Comparison of ENCODE assay signal across 1 cellular context in genomic region chr4:1964443-1964842, GRCh38.
TF ChIP-seq lines count a peak whose summit lies in the region.

No MANE protein-coding gene starts in this region.

TF ChIP-seq in H1, 55 proteins besides CTCF, POLR2A, EP300 and RAD21:
- no peak for TF ChIP-seq ASH2L (IDR thresholded peaks at IDR 0.05; ENCODE audit: low read length)
- TF ChIP-seq BACH1 (IDR thresholded peaks at IDR 0.05; ENCODE audit: low read length) = no peak
- TF ChIP-seq FOSL1 (IDR thresholded peaks at IDR 0.05; ENCODE audit: insufficient read depth, low read depth, low read length) = no peak
- no peak for TF ChIP-seq RFX5 (IDR thresholded peaks at IDR 0.05; ENCODE audit: borderline replicate concordance, low read depth, low read length)
- TF ChIP-seq MAFK (IDR thresholded peaks at IDR 0.05; ENCODE audit: low read depth, low read length) = no peak
- TF ChIP-seq KDM1A (IDR thresholded peaks at IDR 0.05; ENCODE audit: borderline replicate concordance, low read length) = no peak
- no peak for TF ChIP-seq TBP (IDR thresholded peaks at IDR 0.05; ENCODE audit: low read depth, low read length)
- no peak for TF ChIP-seq SUZ12 (IDR thresholded peaks at IDR 0.05; ENCODE audit: low read length)
- TF ChIP-seq ZNF274 (IDR thresholded peaks at IDR 0.05; ENCODE audit: borderline replicate concordance, extremely low read depth, low read length) = no peak
- no peak for TF ChIP-seq SIX5 (IDR thresholded peaks at IDR 0.05; ENCODE audit: low read depth, low read length)
- TF ChIP-seq CTBP2 (IDR thresholded peaks at IDR 0.05; ENCODE audit: borderline replicate concordance, insufficient read depth, insufficient read length, low read length) = no peak
- no peak for TF ChIP-seq JUN (IDR thresholded peaks at IDR 0.05; ENCODE audit: low read depth, low read length)
- TF ChIP-seq EZH2 (IDR thresholded peaks at IDR 0.05; ENCODE audit: low read depth, low read length, severe bottlenecking) = no peak
- no peak for TF ChIP-seq CREB1 (IDR thresholded peaks at IDR 0.05)
- TF ChIP-seq CBX8 (IDR thresholded peaks at IDR 0.05; ENCODE audit: borderline replicate concordance, low read depth, low read length) = no peak
- no peak for TF ChIP-seq TEAD4 (IDR thresholded peaks at IDR 0.05; ENCODE audit: low read depth, low read length)
- TF ChIP-seq JUND (IDR thresholded peaks at IDR 0.05; ENCODE audit: low read length) = no peak
- no peak for TF ChIP-seq HDAC6 (IDR thresholded peaks at IDR 0.05; ENCODE audit: low read depth, low read length)
- no peak for TF ChIP-seq NANOG (IDR thresholded peaks at IDR 0.05; ENCODE audit: insufficient read depth, low read depth, low read length, poor library complexity, severe bottlenecking)
